ENCODE assay signal across 8 cellular contexts in the genomic region with DNA sequence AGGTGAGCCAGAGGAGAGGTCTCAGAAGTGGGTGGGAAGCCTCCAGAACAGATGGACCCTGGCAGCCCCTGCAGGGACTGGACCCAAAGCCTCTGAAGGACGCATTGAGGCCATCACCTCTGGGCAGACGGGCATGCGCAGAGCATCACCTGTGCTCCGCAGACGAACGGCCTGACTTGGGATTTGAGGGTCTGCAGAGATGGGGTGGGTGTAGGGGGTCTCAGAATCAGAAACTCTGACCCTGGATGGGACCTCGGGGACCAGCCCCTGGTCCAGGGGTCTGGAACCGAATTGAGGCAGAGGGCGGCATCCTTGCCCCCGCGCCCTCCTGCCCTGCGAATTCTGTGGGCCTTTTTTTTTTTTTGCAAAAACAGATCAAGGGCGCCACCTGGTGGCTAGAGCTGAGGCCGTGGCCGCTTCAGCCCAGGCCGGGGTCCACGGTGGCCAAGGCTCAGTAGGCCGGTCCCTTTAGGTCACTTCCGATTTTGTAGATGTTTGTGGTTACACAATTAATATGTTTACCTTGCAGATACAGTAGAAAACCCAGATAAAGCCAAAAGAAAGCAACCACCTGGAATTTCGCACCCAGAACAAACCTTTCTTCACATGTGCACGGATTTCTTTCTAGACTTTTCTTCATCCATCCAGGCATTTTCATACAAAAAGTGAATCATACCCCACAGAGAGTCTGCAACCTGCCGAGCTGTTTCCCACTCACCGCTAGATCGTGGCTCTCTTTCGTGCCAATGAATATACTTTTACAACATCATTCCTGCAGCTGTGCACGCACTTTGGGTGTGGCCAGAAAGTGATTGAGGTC. TPM values are rescaled to one million over a fixed set of nuclear protein-coding genes. Genes with fewer than 3 reads are reported as not detected.
DNase-seq lines count a peak whose midpoint lies in the region; ATAC-seq and TF ChIP-seq lines count a peak whose summit lies in the region.

No MANE protein-coding gene starts in this region.

- H3K4me1 ChIP-seq in colonic mucosa: peaks cover 12% of the 10 kb centered on the region
- peaks cover 30% of the 10 kb centered on the region for H3K4me1 ChIP-seq in mucosa of descending colon (ENCODE audit: low read depth)

- H3K9me3 ChIP-seq in colonic mucosa (no peaks in the 10 kb centered on the region), mucosa of descending colon (no peaks in the 10 kb centered on the region)

- H3K27me3 Mint-ChIP-seq in type B pancreatic cell: peaks cover 24% of the 10 kb centered on the region

- peak overlapping the region in 1 of 2 donors; percentile 1 for H3K9ac ChIP-seq in colonic mucosa (ENCODE audit: low read depth in 2 of 2, low read length in 2 of 2)

- no peaks in the 10 kb centered on the region for H3K9me3 Mint-ChIP-seq in type B pancreatic cell

- H3K27me3 ChIP-seq in colonic mucosa: no peaks in the 10 kb centered on the region

- ATAC-seq in mucosa of descending colon (peak; percentile 38), GM21390 (IDR thresholded peaks at IDR 0.05; ENCODE audit: unreplicated experiment) (no peak)

- H3K27ac ChIP-seq in colonic mucosa: no peak overlapping the region

- peak; percentile 90 for TF ChIP-seq CTCF in LNCAP (IDR thresholded peaks at IDR 0.05)
- TF ChIP-seq CTCF in colonic mucosa (IDR thresholded peaks at IDR 0.05): peak; percentile 86
- TF ChIP-seq CTCF in mucosa of descending colon (IDR thresholded peaks at IDR 0.05): peak; percentile 75
- peak; percentile 95 for TF ChIP-seq CTCF in type B pancreatic cell (conservative IDR thresholded peaks at IDR 0.05)

- H3K36me3 ChIP-seq in colonic mucosa: no peaks in the 10 kb centered on the region
- no peaks in the 10 kb centered on the region for H3K36me3 ChIP-seq in mucosa of descending colon (ENCODE audit: low read depth)

- no peak overlapping the region for H3K4me3 ChIP-seq in colonic mucosa
- no peak overlapping the region for H3K4me3 ChIP-seq in mucosa of descending colon

- peak; percentile 57 for DNase-seq in ELR (ENCODE audit: low read depth)
- DNase-seq in activated CD4-positive, CD25-positive, alpha-beta regulatory T cell treated with anti-CD3 and anti-CD28 coated beads, Interleukin-2, amount 50 U/mL, for 72 hours: peak; percentile 73
- DNase-seq in colonic mucosa: no peak
- peak; percentile 59 to 78 (median 74) for DNase-seq in mucosa of descending colon
- DNase-seq in type B pancreatic cell (ENCODE audit: extremely low spot score, unreplicated experiment): no peak
- no peak for DNase-seq in occipital lobe (lab: John Stamatoyannopoulos, UW)

- no peak overlapping the region for H3K27ac Mint-ChIP-seq in type B pancreatic cell

- no peak overlapping the region for H3K4me3 Mint-ChIP-seq in type B pancreatic cell

- H3K36me3 Mint-ChIP-seq in type B pancreatic cell: no peaks in the 10 kb centered on the region

- peaks cover 17% of the 10 kb centered on the region for H3K4me1 Mint-ChIP-seq in type B pancreatic cell (ENCODE audit: unreplicated experiment)

- intact Hi-C loops in colonic mucosa (cut with DNase I) (loop anchor here (1.0 to 10.0 kb wide), 3 partner anchors 80 to 580 kb away; no protein-coding TSS in a partner anchor), mucosa of descending colon (cut with DNase I, micrococcal nuclease) (loop anchor here (2.0 to 10.0 kb wide), 3 partner anchors 80 to 610 kb away; no protein-coding TSS in a partner anchor)

RNA-seq across cellular contexts. Expression of a gene that starts 25.9 kb away (rescaled TPM):
- total RNA-seq in colonic mucosa: 1 to 10 TPM; 2.7 to 3.4 TPM
- total RNA-seq in mucosa of descending colon: 10 to 100 TPM in 1 of 3 donors, 1 to 10 TPM in 2; 1.8 to 12.8 (median 3.6) TPM
- not detected in 2 replicates for total RNA-seq in type B pancreatic cell (ENCODE audit: low replicate concordance)
- total RNA-seq in occipital lobe: not detected

RNA-seq across cellular contexts. Expression of a gene that starts 33.4 kb away (rescaled TPM):
- 100 to 1,000 TPM; 272 TPM for total RNA-seq in colonic mucosa
- total RNA-seq in mucosa of descending colon: 100 to 1,000 TPM; 134 to 467 (median 136) TPM
- total RNA-seq in type B pancreatic cell (ENCODE audit: low replicate concordance): 2.3 and 4.7 TPM in 2 replicates
- 0.31 TPM for total RNA-seq in occipital lobe

Comparison
In these comparisons a context has a peak if more than half of its experiments do, and no peak if none do; other contexts are left out.
1. DNase-seq: peak in ELR (single experiment), activated CD4-positive, CD25-positive, alpha-beta regulatory T cell treated with anti-CD3 and anti-CD28 coated beads, Interleukin-2, amount 50 U/mL, for 72 hours (single experiment) and mucosa of descending colon (3 of 3); none in colonic mucosa (single experiment), type B pancreatic cell (single experiment) and occipital lobe (single experiment).
2. RNA of a gene that starts 33.4 kb away (total RNA-seq): 272 TPM in colonic mucosa and 134 to 467 TPM in mucosa of descending colon; 2.3 to 4.7 TPM in type B pancreatic cell and 0.31 TPM in occipital lobe (single experiment); every median in the first group is over 10 times any median in the second.
3. Peak in every context shown above with its lines, with median percentiles within 50 percentile points of each other: CTCF ChIP-seq.